Comparison of ENCODE assay signal across 7 cellular contexts in genomic region chr1:180415985-180416633, GRCh38.
DNase-seq lines count a peak whose midpoint lies in the region; ATAC-seq and TF ChIP-seq lines count a peak whose summit lies in the region.

No MANE protein-coding gene starts in this region.

- H3K9me3 Mint-ChIP-seq in naive thymus-derived CD8-positive, alpha-beta T cell, result peaks cover 6 to 32% (median 10%) of the 10 kb centered on the region in 9 donors
- peaks cover 15% of the 10 kb centered on the region for H3K9me3 Mint-ChIP-seq in activated naive CD8-positive, alpha-beta T cell treated with anti-CD3 and anti-CD28 coated beads for 36 hours

- no peak overlapping the region for H3K4me3 ChIP-seq in right atrium auricular region

- H3K36me3 Mint-ChIP-seq in naive thymus-derived CD8-positive, alpha-beta T cell, result peaks cover 38 to 65% (median 46%) of the 10 kb centered on the region in 3 donors
- peaks cover 61% of the 10 kb centered on the region for H3K36me3 Mint-ChIP-seq in activated naive CD8-positive, alpha-beta T cell treated with anti-CD3 and anti-CD28 coated beads for 36 hours

- no peaks in the 10 kb centered on the region for H3K27me3 ChIP-seq in right atrium auricular region

- peak; percentile 60 to 68 for TF ChIP-seq CTCF in right atrium auricular region (IDR thresholded peaks at IDR 0.05)

- H3K27ac ChIP-seq in right atrium auricular region, result no peak overlapping the region

- no peaks in the 10 kb centered on the region for H3K9me3 ChIP-seq in right atrium auricular region

- DNase-seq in GM04504 (ENCODE audit: low read depth) (peak; percentile 7), NCI-H1092 (lab: John Stamatoyannopoulos, UW) (peak; percentile 55), SKM-1 treated with dmso at 0.1 percent for 144 hours (lab: John Stamatoyannopoulos, UW; ENCODE audit: unreplicated experiment) (peak; percentile 49), right atrium auricular region (ENCODE audit: low spot score) (no peak)
- DNase-seq in naive thymus-derived CD8-positive, alpha-beta T cell, result no peak
- DNase-seq in activated naive CD8-positive, alpha-beta T cell treated with anti-CD3 and anti-CD28 coated beads for 36 hours, result no peak

- no peak for ATAC-seq in naive thymus-derived CD8-positive, alpha-beta T cell
- ATAC-seq in HG03571 (IDR thresholded peaks at IDR 0.05; ENCODE audit: unreplicated experiment), result no peak

- no peak overlapping the region for H3K4me3 Mint-ChIP-seq in naive thymus-derived CD8-positive, alpha-beta T cell
- no peak overlapping the region for H3K4me3 Mint-ChIP-seq in activated naive CD8-positive, alpha-beta T cell treated with anti-CD3 and anti-CD28 coated beads for 36 hours

- no peak overlapping the region for H3K27ac Mint-ChIP-seq in naive thymus-derived CD8-positive, alpha-beta T cell
- H3K27ac Mint-ChIP-seq in activated naive CD8-positive, alpha-beta T cell treated with anti-CD3 and anti-CD28 coated beads for 36 hours, result no peak overlapping the region

- POLR2A ChIA-PET in naive thymus-derived CD8-positive, alpha-beta T cell (lab: Charles Lee), result no interaction called here

- H3K36me3 ChIP-seq in right atrium auricular region, result no peaks in the 10 kb centered on the region

- H3K4me1 Mint-ChIP-seq in naive thymus-derived CD8-positive, alpha-beta T cell, result peaks cover 0 to 7% (median 0%) of the 10 kb centered on the region in 4 donors
- H3K4me1 Mint-ChIP-seq in activated naive CD8-positive, alpha-beta T cell treated with anti-CD3 and anti-CD28 coated beads for 36 hours, result peaks cover 1% of the 10 kb centered on the region

- H3K4me1 ChIP-seq in right atrium auricular region, result no peaks in the 10 kb centered on the region

- H3K27me3 Mint-ChIP-seq in naive thymus-derived CD8-positive, alpha-beta T cell, result no peaks in the 10 kb centered on the region
- H3K27me3 Mint-ChIP-seq in activated naive CD8-positive, alpha-beta T cell treated with anti-CD3 and anti-CD28 coated beads for 36 hours, result no peaks in the 10 kb centered on the region

Comparison
In these comparisons a context has a peak if more than half of its experiments do, and no peak if none do; other contexts are left out.
1. DNase-seq: peak in GM04504 (single experiment), NCI-H1092 (single experiment) and SKM-1 treated with dmso at 0.1 percent for 144 hours (single experiment); none in right atrium auricular region (single experiment), naive thymus-derived CD8-positive, alpha-beta T cell (0 of 10) and activated naive CD8-positive, alpha-beta T cell treated with anti-CD3 and anti-CD28 coated beads for 36 hours (single experiment).